Comparison of ENCODE assay signal across 11 cellular contexts in genomic region chr17:52242268-52242667, GRCh38.
"Had no signal": no experiment of that assay in that cellular context is flagged by ENCODE, and none has a peak within 500 bp of the region (broad histone marks: within the 10 kb centered on the region; RNA-seq: fewer than 3 reads in every experiment).

No MANE protein-coding gene starts in this region.

- H3K9ac ChIP-seq: GM23248 had no signal

- H2AFZ ChIP-seq: GM23248, GM23338 had no signal

- H3K4me3 ChIP-seq: GM23248, GM23338, HAP-1 had no signal

- H3K9me3 ChIP-seq: HAP-1 had no signal

- DNase-seq: GM23248, GOT3, H7, H9, HCEC 1CT, HFFc6 had no signal

- FAIRE-seq: H1, H54 had no signal

- H3K4me1 ChIP-seq: HAP-1 had no signal

- H3K4me2 ChIP-seq: GM23338 had no signal

- H3K36me3 ChIP-seq: HAP-1 had no signal

- ATAC-seq: GM23338, HCT116 had no signal

- H3K27ac ChIP-seq: GM23248 had no signal
